22 cellular contexts compared by ENCODE assay signal in genomic region chr18:5476961-5477800, GRCh38.
DNase-seq lines count a peak whose midpoint lies in the region; ATAC-seq and TF ChIP-seq lines count a peak whose summit lies in the region.
"Had no signal": no experiment of that assay in that cellular context is flagged by ENCODE, and none has a peak within 500 bp of the region (broad histone marks: within the 10 kb centered on the region; RNA-seq: fewer than 3 reads in every experiment).

No MANE protein-coding gene starts in this region.

- in situ Hi-C loops in HAP-1 (cut with MboI; ENCODE audit: low sequenced_read_pairs) = no loop called here

- H3K36me3 ChIP-seq in HAP-1 (replicated peaks) = no peaks in the 10 kb centered on the region
- H3K36me3 ChIP-seq: colonic mucosa, prostate gland had no signal

- H3K4me1 ChIP-seq in HAP-1 (peaks cover 57% of the 10 kb centered on the region), right cardiac atrium (ENCODE audit: control insufficient read depth, insufficient read depth, low read length) (peaks cover 3% of the 10 kb centered on the region)
- H3K4me1 ChIP-seq: body of pancreas, colonic mucosa, prostate gland, testis had no signal

- no peak for TF ChIP-seq POLR2A in lower leg skin (IDR thresholded peaks at IDR 0.05)

- peaks cover 5% of the 10 kb centered on the region for H3K4me1 Mint-ChIP-seq in endothelial cell (ENCODE audit: unreplicated experiment)
- H3K4me1 Mint-ChIP-seq: activated naive CD8-positive, alpha-beta T cell treated with anti-CD3 and anti-CD28 coated beads for 36 hours; stimulated activated effector memory CD8-positive, alpha-beta T cell treated with anti-CD3 and anti-CD28 coated beads, Interleukin-12 subunit alpha, Interleukin-12 subunit beta, amount 100 ng/mL, for 72 hours had no signal

- H3K4me3 ChIP-seq in HAP-1 (no peak overlapping the region), lower leg skin (ENCODE audit: low read depth, poor library complexity, severe bottlenecking) (no peak overlapping the region), right cardiac atrium (ENCODE audit: low read length) (no peak overlapping the region)
- H3K4me3 ChIP-seq: body of pancreas, colonic mucosa, prostate gland, testis had no signal

- DNase-seq in HAP-1 (ENCODE audit: low spot score in 2 of 2) = peak; percentile 42 to 80
- peak; percentile 14 for DNase-seq in NCI-H774 (lab: John Stamatoyannopoulos, UW)
- no peak for DNase-seq in endothelial cell (ENCODE audit: low spot score)
- DNase-seq in non-pigmented ciliary epithelial cell (ENCODE audit: low read depth) = peak; percentile 5
- DNase-seq in lower leg skin (ENCODE audit: low spot score in 2 of 2) = no peak
- no peak for DNase-seq in right cardiac atrium
- DNase-seq: activated naive CD8-positive, alpha-beta T cell treated with anti-CD3 and anti-CD28 coated beads for 36 hours; body of pancreas; CD4-positive, CD25-positive, alpha-beta regulatory T cell; colonic mucosa; DMS153; KBM-7; kidney glomerular epithelial cell; naive thymus-derived CD4-positive, alpha-beta T cell; NCI-H226; RPMI8226; stimulated activated CD4-positive, alpha-beta T cell treated with anti-CD3 and anti-CD28 coated beads, Interleukin-1b, Interleukin-23, amount 100 ng/mL, for 48 hours; T-helper 9 cell; testis had no signal

- H3K9me3 Mint-ChIP-seq in endothelial cell (ENCODE audit: unreplicated experiment) = no peaks in the 10 kb centered on the region
- H3K9me3 Mint-ChIP-seq: stimulated activated effector memory CD8-positive, alpha-beta T cell treated with anti-CD3 and anti-CD28 coated beads, Interleukin-12 subunit alpha, Interleukin-12 subunit beta, amount 100 ng/mL, for 72 hours had no signal

- TF ChIP-seq CTCF in endothelial cell (IDR thresholded peaks at IDR 0.05; ENCODE audit: unreplicated experiment) (no peak), lower leg skin (IDR thresholded peaks at IDR 0.05) (no peak)

- no peak overlapping the region for H3K27ac ChIP-seq in right cardiac atrium (ENCODE audit: low read length)
- H3K27ac ChIP-seq: body of pancreas, colonic mucosa, prostate gland, testis had no signal

- H3K27me3 Mint-ChIP-seq in endothelial cell (ENCODE audit: unreplicated experiment) = no peaks in the 10 kb centered on the region

- H3K36me3 Mint-ChIP-seq in endothelial cell (ENCODE audit: low read depth, unreplicated experiment) = no peaks in the 10 kb centered on the region
- H3K36me3 Mint-ChIP-seq: CD4-positive, CD25-positive, alpha-beta regulatory T cell; stimulated activated effector memory CD8-positive, alpha-beta T cell treated with anti-CD3 and anti-CD28 coated beads, Interleukin-12 subunit alpha, Interleukin-12 subunit beta, amount 100 ng/mL, for 72 hours had no signal

- 81 to 87% methylated on average over 6 of the region's 6 CpGs for WGBS in lower leg skin, 2 donors
- WGBS in right cardiac atrium = 76% methylated on average over 6 of the region's 6 CpGs

- H3K27me3 ChIP-seq in HAP-1 (ENCODE audit: low read depth) (no peaks in the 10 kb centered on the region), right cardiac atrium (ENCODE audit: control insufficient read depth, insufficient read depth) (no peaks in the 10 kb centered on the region)
- H3K27me3 ChIP-seq: body of pancreas, colonic mucosa, testis had no signal

- H3K9me3 ChIP-seq in HAP-1 = no peaks in the 10 kb centered on the region
- no peaks in the 10 kb centered on the region for H3K9me3 ChIP-seq in right cardiac atrium (ENCODE audit: control insufficient read depth, low read length)
- H3K9me3 ChIP-seq: body of pancreas, colonic mucosa, prostate gland, testis had no signal

- H3K27ac Mint-ChIP-seq in endothelial cell (ENCODE audit: unreplicated experiment) = peak overlapping the region; percentile 20
- H3K27ac Mint-ChIP-seq: activated naive CD8-positive, alpha-beta T cell treated with anti-CD3 and anti-CD28 coated beads for 36 hours; CD4-positive, CD25-positive, alpha-beta regulatory T cell; naive thymus-derived CD4-positive, alpha-beta T cell; stimulated activated effector memory CD8-positive, alpha-beta T cell treated with anti-CD3 and anti-CD28 coated beads, Interleukin-12 subunit alpha, Interleukin-12 subunit beta, amount 100 ng/mL, for 72 hours had no signal

- no peak overlapping the region for H3K4me3 Mint-ChIP-seq in endothelial cell (ENCODE audit: unreplicated experiment)
- H3K4me3 Mint-ChIP-seq: activated naive CD8-positive, alpha-beta T cell treated with anti-CD3 and anti-CD28 coated beads for 36 hours; CD4-positive, CD25-positive, alpha-beta regulatory T cell; naive thymus-derived CD4-positive, alpha-beta T cell; stimulated activated effector memory CD8-positive, alpha-beta T cell treated with anti-CD3 and anti-CD28 coated beads, Interleukin-12 subunit alpha, Interleukin-12 subunit beta, amount 100 ng/mL, for 72 hours had no signal

- no peak for ATAC-seq in right cardiac atrium
- no peak for ATAC-seq in GM18868 (IDR thresholded peaks at IDR 0.05; ENCODE audit: unreplicated experiment)
- ATAC-seq: body of pancreas; naive thymus-derived CD4-positive, alpha-beta T cell; stimulated activated effector memory CD8-positive, alpha-beta T cell treated with anti-CD3 and anti-CD28 coated beads, Interleukin-12 subunit alpha, Interleukin-12 subunit beta, amount 100 ng/mL, for 72 hours had no signal

- intact Hi-C loops in lower leg skin (cut with DNase I; ENCODE audit: low total_unique reads) (no loop called here), right cardiac atrium (cut with DNase I) (no loop called here)

Comparison
In these comparisons a context has a peak if more than half of its experiments do, and no peak if none do; other contexts are left out.
1. DNase-seq: peak in HAP-1 (2 of 2), NCI-H774 (single experiment) and non-pigmented ciliary epithelial cell (single experiment); none in endothelial cell (single experiment), lower leg skin (0 of 2) and right cardiac atrium (0 of 3).